Comparison of ENCODE assay signal across 8 cellular contexts in the genomic region with DNA sequence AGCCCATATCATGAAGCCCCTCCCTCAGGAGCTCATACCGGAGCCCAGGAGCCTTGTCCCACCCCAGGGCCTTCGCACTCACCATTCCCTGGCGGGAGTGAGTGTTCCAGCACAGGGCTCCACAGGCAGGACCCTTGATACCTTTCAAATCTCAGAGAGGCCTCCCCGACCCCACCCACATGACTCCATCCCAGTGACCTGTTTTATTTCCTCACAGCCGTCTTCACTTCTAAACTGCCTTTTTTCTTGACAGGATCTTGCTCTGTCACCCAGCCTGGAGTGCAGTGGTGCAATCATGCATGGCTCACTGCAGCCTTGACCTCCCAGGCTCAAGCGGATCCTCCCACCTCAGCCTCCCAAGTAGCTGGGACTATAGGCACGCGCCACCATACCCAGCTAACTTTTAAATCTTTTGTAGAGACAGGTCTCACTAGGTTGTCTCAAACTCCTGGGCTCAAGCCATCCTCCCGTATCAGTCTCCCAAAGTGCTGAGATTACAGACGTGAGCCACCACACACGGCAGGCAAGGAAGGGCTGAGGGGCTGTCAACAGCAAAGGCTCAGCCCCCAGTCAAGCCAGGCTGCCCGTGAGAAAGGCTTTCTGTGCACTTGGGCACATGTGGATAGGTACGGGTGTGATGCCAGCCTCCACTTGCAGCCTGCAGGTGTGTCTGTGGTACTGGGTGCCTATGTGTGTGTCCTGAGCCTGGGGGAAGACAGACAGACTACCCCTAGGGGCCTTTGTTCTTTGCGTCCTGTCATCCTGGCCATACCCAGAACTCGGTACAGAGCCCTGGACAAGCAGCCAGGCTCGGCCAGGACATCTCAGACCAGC. TPM values are rescaled to one million over a fixed set of nuclear protein-coding genes. Genes with fewer than 3 reads are reported as not detected.
DNase-seq lines count a peak whose midpoint lies in the region; ATAC-seq, FAIRE-seq and TF ChIP-seq lines count a peak whose summit lies in the region.

No MANE protein-coding gene starts in this region.

- H4K8ac ChIP-seq in mesendoderm (ENCODE audit: low read depth, low read length), result no peak overlapping the region

- H3K4me1 ChIP-seq in CD8-positive, alpha-beta memory T cell (ENCODE audit: insufficient read depth, low read length), result peaks cover 8% of the 10 kb centered on the region
- H3K4me1 ChIP-seq in GM12878 (ENCODE audit: control insufficient read depth, insufficient read depth, low read length), result peaks cover 25% of the 10 kb centered on the region
- peaks cover 2% of the 10 kb centered on the region for H3K4me1 ChIP-seq in mesendoderm (ENCODE audit: control insufficient read depth, low read depth, low read length)

- ATAC-seq in GM12878, result peak; percentile 14

- no peak for TF ChIP-seq POLR2A in GM12878 (IDR thresholded peaks at IDR 0.05; ENCODE audit: low read depth, low read length)

- DNase-seq in CD8-positive, alpha-beta memory T cell, result peak in 1 of 5 donors; percentile 27
- DNase-seq in HT1080 (ENCODE audit: low read depth) (peak; percentile 78), GM12878 (ENCODE audit: low read depth, low spot score) (no peak), mesendoderm (peak; percentile 70), RPMI8226 (no peak), superior temporal gyrus (ENCODE audit: extremely low spot score) (no peak), NOMO-1 treated with dmso at 0.1 percent for 144 hours (lab: John Stamatoyannopoulos, UW; ENCODE audit: unreplicated experiment) (no peak)
- DNase-seq in activated CD4-positive, CD25-positive, alpha-beta regulatory T cell (lab: John Stamatoyannopoulos, UW), result no peak

- no peak overlapping the region for H3K4me3 ChIP-seq in CD8-positive, alpha-beta memory T cell (ENCODE audit: low read length)
- H3K4me3 ChIP-seq in GM12878, result no peak overlapping the region
- no peak overlapping the region for H3K4me3 ChIP-seq in mesendoderm (ENCODE audit: low read length)

- H3K4ac ChIP-seq in mesendoderm (ENCODE audit: low read depth, low read length), result no peak overlapping the region

- H4K5ac ChIP-seq in mesendoderm (ENCODE audit: low read length), result no peak overlapping the region

- no peak overlapping the region for H3K4me3 Mint-ChIP-seq in CD8-positive, alpha-beta memory T cell

- CTCF ChIA-PET in CD8-positive, alpha-beta memory T cell (lab: Charles Lee), result interaction anchor here (0.6 to 4.7 kb wide), 19 partner anchors 7 to 307 kb away, joined by 3 to 104 read pairs (median 5); no protein-coding TSS in a partner anchor
- CTCF ChIA-PET in GM12878 (lab: Yijun Ruan, JAX), result interaction anchor here (0.6 to 4.6 kb wide), 25 partner anchors 9 to 542 kb away, joined by 3 to 100 read pairs (median 4); a partner anchor contains a TSS

- in situ Hi-C loops in GM12878 (cut with MboI), result loop anchor here (5.0 kb wide), 2 partner anchors 138 to 303 kb away; no protein-coding TSS in a partner anchor

- peak overlapping the region; percentile 65 for H3K56ac ChIP-seq in mesendoderm (ENCODE audit: low read length)

- peak overlapping the region; percentile 13 for H3K18ac ChIP-seq in mesendoderm (ENCODE audit: low read length)

- peaks cover 19 to 50% (median 22%) of the 10 kb centered on the region in 3 donors for H3K4me1 Mint-ChIP-seq in CD8-positive, alpha-beta memory T cell

- TF ChIP-seq RAD21 in GM12878 (IDR thresholded peaks at IDR 0.05; ENCODE audit: insufficient read depth, low read depth, low read length), result no peak

- no peak for TF ChIP-seq EP300 in GM12878 (IDR thresholded peaks at IDR 0.05; ENCODE audit: borderline replicate concordance in 1 of 2, control insufficient read depth in 1 of 2, low read depth in 2 of 2, low read length in 2 of 2)

- no peak overlapping the region for H2BK120ac ChIP-seq in mesendoderm (ENCODE audit: low read depth, low read length)

- peaks cover 13% of the 10 kb centered on the region for H3K79me2 ChIP-seq in GM12878 (ENCODE audit: control insufficient read depth, insufficient read depth, low read length)
- H3K79me2 ChIP-seq in mesendoderm (ENCODE audit: control insufficient read depth, insufficient read depth, low read length), result peaks cover 8% of the 10 kb centered on the region

- no peak overlapping the region for H2BK15ac ChIP-seq in mesendoderm (replicated peaks; ENCODE audit: low read depth)

- H3K36me3 Mint-ChIP-seq in CD8-positive, alpha-beta memory T cell, result peaks cover 0 to 42% (median 6%) of the 10 kb centered on the region in 3 donors

- RAD21 ChIA-PET in GM12878 (lab: Charles Lee; ENCODE audit: unreplicated experiment), result interaction anchor here (0.9 to 2.6 kb wide), 10 partner anchors 81 to 541 kb away, joined by 3 to 45 read pairs (median 4); no protein-coding TSS in a partner anchor

- no peak overlapping the region for H2AFZ ChIP-seq in GM12878 (ENCODE audit: control insufficient read depth, low read depth, low read length)

- H3K36me3 ChIP-seq in CD8-positive, alpha-beta memory T cell (ENCODE audit: insufficient read depth, low read length), result peaks cover 35% of the 10 kb centered on the region
- H3K36me3 ChIP-seq in GM12878 (ENCODE audit: control insufficient read depth in 2 of 2, insufficient read depth in 2 of 2, low read length in 1 of 2) (peaks cover 31 to 36% of the 10 kb centered on the region in 2 experiments), mesendoderm (ENCODE audit: control insufficient read depth, insufficient read depth, low read length) (peaks cover 33% of the 10 kb centered on the region)

- no peaks in the 10 kb centered on the region for H3K27me3 ChIP-seq in CD8-positive, alpha-beta memory T cell (ENCODE audit: insufficient read depth, low read length, poor library complexity, severe bottlenecking)
- H3K27me3 ChIP-seq in GM12878 (replicated peaks in 1 of 2; ENCODE audit: control insufficient read depth in 2 of 2, insufficient read depth in 2 of 2, low read length in 1 of 2) (no peaks in the 10 kb centered on the region), mesendoderm (ENCODE audit: insufficient read depth, low read length, poor library complexity) (no peaks in the 10 kb centered on the region)

- POLR2A ChIA-PET in CD8-positive, alpha-beta memory T cell (lab: Charles Lee), result interaction anchor here (0.8 to 1.2 kb wide), 4 partner anchors 9 to 139 kb away, joined by 3 to 11 read pairs (median 4); a partner anchor contains a TSS
- POLR2A ChIA-PET in GM12878 (lab: Charles Lee), result interaction anchor here (0.6 to 1.1 kb wide), 3 partner anchors 9 to 140 kb away, joined by 3 to 5 read pairs (median 3); no protein-coding TSS in a partner anchor

- intact Hi-C loops in GM12878 (cut with micrococcal nuclease; ENCODE audit: unreplicated experiment), result loop anchor here (2.0 to 10.0 kb wide), 3 partner anchors 95 to 545 kb away; no protein-coding TSS in a partner anchor

- peaks cover 11% of the 10 kb centered on the region for H3K79me1 ChIP-seq in mesendoderm (ENCODE audit: low read length)

- no peak overlapping the region for H2AK5ac ChIP-seq in mesendoderm (ENCODE audit: low read length)

- H3K27ac ChIP-seq in CD8-positive, alpha-beta memory T cell (ENCODE audit: low read depth, low read length), result no peak overlapping the region
- H3K27ac ChIP-seq in GM12878 (ENCODE audit: control insufficient read depth, insufficient read depth) (no peak overlapping the region), mesendoderm (ENCODE audit: low read depth, low read length) (peak overlapping the region; percentile 67)

- peak overlapping the region in 5 of 8 donors; percentile 13 to 89 (median 66) for H3K27ac Mint-ChIP-seq in CD8-positive, alpha-beta memory T cell

- WGBS in GM12878 (ENCODE audit: insufficient coverage, insufficient replicate concordance, low lambda C conversion rate, missing lambda C conversion rate), result 56% methylated on average over 16 of the region's 16 CpGs
- no CpG with 5 or more reads among the region's 16 CpGs for WGBS in mesendoderm (ENCODE audit: extremely low coverage, insufficient coverage, low lambda C conversion rate)

- H3K4me2 ChIP-seq in GM12878 (ENCODE audit: control insufficient read depth, insufficient read depth), result no peak overlapping the region
- H3K4me2 ChIP-seq in mesendoderm (ENCODE audit: low read length), result no peak overlapping the region

- no peak overlapping the region for H2BK5ac ChIP-seq in mesendoderm (ENCODE audit: low read length)

- TF ChIP-seq CTCF in GM12878 (IDR thresholded peaks at IDR 0.05 in 2 of 3, conservative IDR thresholded peaks at IDR 0.05 in 1 of 3; ENCODE audit: control insufficient read depth in 2 of 3, extremely low read depth in 1 of 3, insufficient read depth in 1 of 3, low read depth in 3 of 3, low read length in 3 of 3), result no peak

- no peak for FAIRE-seq in GM12878 (lab: Jason Lieb, UNC)

- peak overlapping the region; percentile 11 for H3K23ac ChIP-seq in mesendoderm (ENCODE audit: low read length)

- SMC1A ChIA-PET in GM12878 (lab: Charles Lee; ENCODE audit: uncharacterized antibody, unreplicated experiment), result interaction anchor here (0.7 to 3.0 kb wide), 11 partner anchors 8 to 219 kb away, joined by 3 to 25 read pairs (median 5); a partner anchor contains a TSS

- H3K9ac ChIP-seq in GM12878 (ENCODE audit: control insufficient read depth, insufficient read depth, low read length) (no peak overlapping the region), mesendoderm (ENCODE audit: low read length) (no peak overlapping the region)

- no peaks in the 10 kb centered on the region for H3K9me3 ChIP-seq in CD8-positive, alpha-beta memory T cell (ENCODE audit: low read length)
- no peaks in the 10 kb centered on the region for H3K9me3 ChIP-seq in GM12878 (replicated peaks; ENCODE audit: control insufficient read depth, insufficient read depth, low read length)

- H3K9me3 Mint-ChIP-seq in CD8-positive, alpha-beta memory T cell, result no peaks in the 10 kb centered on the region

- peaks cover 14% of the 10 kb centered on the region for H4K20me1 ChIP-seq in GM12878 (ENCODE audit: control insufficient read depth, insufficient read depth)

- peaks cover 0 to 3% of the 10 kb centered on the region in 2 donors for H3K27me3 Mint-ChIP-seq in CD8-positive, alpha-beta memory T cell

- no TSS peak for BruUV-seq in GM12878 (replicated peaks; lab: Mats Ljungman, UMichigan)

RNA-seq across cellular contexts. Expression of a gene that starts 9.3 kb away (rescaled TPM):
- total RNA-seq in CD8-positive, alpha-beta memory T cell, result 1,000 to 10,000 TPM; 2,574 to 2,607 TPM
- 3,654 TPM for polyA plus RNA-seq in CD8-positive, alpha-beta memory T cell
- 2,372 and 2,695 TPM in 2 replicates for total RNA-seq in HT1080 (2014; rRNA removed; shearing (Covaris generic))
- 3,293 and 3,906 TPM in 2 replicates for polyA plus RNA-seq in HT1080 (2015; cell fraction: cytosol; rRNA removed)
- polyA plus RNA-seq in HT1080 (2015; cell fraction: nucleus; rRNA removed), result 1,939 and 2,171 TPM in 2 replicates
- 617 and 660 TPM in 2 replicates for total RNA-seq in GM12878 (2013; cell fraction: nucleolus; rRNA removed)
- total RNA-seq in GM12878 (2014; rRNA removed) (3,609 and 4,063 TPM in 2 replicates), GM12878 (2014; rRNA removed; fragmentation: Illumina TruSeq; extraction: Trizol) (4,008 and 4,055 TPM in 2 replicates), GM12878 (2021) (3,311 and 3,339 TPM in 2 replicates)
- 2,680 TPM for polyA plus RNA-seq in GM12878 (2011; ENCODE audit: low read depth)
- polyA plus RNA-seq in GM12878 (2011; rRNA removed) (2,932 and 3,630 TPM in 2 replicates), GM12878 (2014; fragmentation: Illumina TruSeq; extraction: Trizol) (2,337 and 3,976 TPM in 2 replicates), GM12878 (2014; fragmentation: Nextera tagmentation; extraction: Ambion mirVana) (1,000 to 10,000 TPM; 4,597 to 6,791 TPM), GM12878 (2014; rRNA removed) (4,251 and 4,350 TPM in 2 replicates), GM12878 (2016; fragmentation: Nextera tagmentation; extraction: Ambion mirVana) (1,000 to 10,000 TPM; 1,534 to 1,710 TPM)
- 4,949 and 6,264 TPM in 2 replicates for polyA plus RNA-seq in GM12878 (2011; cell fraction: cytosol; rRNA removed)
- 2,731 and 2,827 TPM in 2 replicates for polyA plus RNA-seq in GM12878 (2011; cell fraction: nucleus; rRNA removed)
- 5,254 and 5,686 TPM in 2 replicates for polyA plus RNA-seq in GM12878 (2012)
- polyA minus RNA-seq in GM12878 (2011; rRNA and poly(A)+ RNA removed), result 2,132 and 3,515 TPM in 2 replicates
- 930 and 947 TPM in 2 replicates for polyA minus RNA-seq in GM12878 (2011; cell fraction: cytosol; rRNA and poly(A)+ RNA removed)
- 567 and 823 TPM in 2 replicates for polyA minus RNA-seq in GM12878 (2011; cell fraction: nucleus; rRNA and poly(A)+ RNA removed)
- 2,149 TPM for polyA plus RNA-seq in mesendoderm (2013, experiment 1 of 2)
- polyA plus RNA-seq in mesendoderm (2013, experiment 2 of 2), result 2,158 TPM

RNA-seq across cellular contexts. Expression of a gene that starts 39.7 kb away (rescaled TPM):
- 1 to 10 TPM; 2.4 to 2.9 TPM for total RNA-seq in CD8-positive, alpha-beta memory T cell
- polyA plus RNA-seq in CD8-positive, alpha-beta memory T cell, result 10.1 TPM
- total RNA-seq in HT1080 (2014; rRNA removed; shearing (Covaris generic)), result 12.7 and 12.8 TPM in 2 replicates
- polyA plus RNA-seq in HT1080 (2015; cell fraction: cytosol; rRNA removed), result 10.7 and 16.6 TPM in 2 replicates
- polyA plus RNA-seq in HT1080 (2015; cell fraction: nucleus; rRNA removed), result 14.1 and 15.5 TPM in 2 replicates
- total RNA-seq in GM12878 (2013; cell fraction: nucleolus; rRNA removed), result 13.0 and 13.2 TPM in 2 replicates
- 2.8 and 4.7 TPM in 2 replicates for total RNA-seq in GM12878 (2014; rRNA removed)
- 2.0 and 2.5 TPM in 2 replicates for total RNA-seq in GM12878 (2014; rRNA removed; fragmentation: Illumina TruSeq; extraction: Trizol)
- 6.6 and 6.7 TPM in 2 replicates for total RNA-seq in GM12878 (2021)
- polyA plus RNA-seq in GM12878 (2011; ENCODE audit: low read depth), result 1.1 TPM
- polyA plus RNA-seq in GM12878 (2011; rRNA removed), result 0.33 and 0.87 TPM in 2 replicates
- 1.1 and 2.2 TPM in 2 replicates for polyA plus RNA-seq in GM12878 (2011; cell fraction: cytosol; rRNA removed)
- 1.8 and 3.1 TPM in 2 replicates for polyA plus RNA-seq in GM12878 (2011; cell fraction: nucleus; rRNA removed)
- polyA plus RNA-seq in GM12878 (2012), result 1.4 and 2.9 TPM in 2 replicates
- polyA plus RNA-seq in GM12878 (2014; fragmentation: Illumina TruSeq; extraction: Trizol), result 0.84 and 2.4 TPM in 2 replicates
- polyA plus RNA-seq in GM12878 (2014; fragmentation: Nextera tagmentation; extraction: Ambion mirVana), result 1 to 10 TPM; 1.4 to 1.7 TPM
- 8.3 and 9.2 TPM in 2 replicates for polyA plus RNA-seq in GM12878 (2014; rRNA removed)
- polyA plus RNA-seq in GM12878 (2016; fragmentation: Nextera tagmentation; extraction: Ambion mirVana), result 1 to 10 TPM; 5.7 to 6.2 TPM
- 0.52 and 1.8 TPM in 2 replicates for polyA minus RNA-seq in GM12878 (2011; rRNA and poly(A)+ RNA removed)
- polyA minus RNA-seq in GM12878 (2011; cell fraction: cytosol; rRNA and poly(A)+ RNA removed), result not detected in 2 replicates
- 0.19 and 0.97 TPM in 2 replicates for polyA minus RNA-seq in GM12878 (2011; cell fraction: nucleus; rRNA and poly(A)+ RNA removed)
- polyA plus RNA-seq in mesendoderm (2013, experiment 1 of 2), result 10.5 TPM
- 10.0 TPM for polyA plus RNA-seq in mesendoderm (2013, experiment 2 of 2)

Comparison
In these comparisons a context has a peak if more than half of its experiments do, and no peak if none do; other contexts are left out.
1. DNase-seq: peak in HT1080 (single experiment) and mesendoderm (single experiment); none in GM12878 (single experiment), RPMI8226 (single experiment), activated CD4-positive, CD25-positive, alpha-beta regulatory T cell (0 of 4), superior temporal gyrus (single experiment) and NOMO-1 treated with dmso at 0.1 percent for 144 hours (single experiment).